Comparison of ENCODE assay signal across 21 cellular contexts in genomic region chr17:8859804-8860430, GRCh38. TPM values are rescaled to one million over a fixed set of nuclear protein-coding genes. Genes with fewer than 3 reads are reported as not detected.
A peak's percentile ranks its signal among the peaks of the same experiment; 100 is the strongest.
DNase-seq lines count a peak whose midpoint lies in the region; ATAC-seq and TF ChIP-seq lines count a peak whose summit lies in the region.
"Had no signal": no experiment of that assay in that cellular context is flagged by ENCODE, and none has a peak within 500 bp of the region (broad histone marks: within the 10 kb centered on the region; RNA-seq: fewer than 3 reads in every experiment).

No MANE protein-coding gene starts in this region.

- H3K4me1 Mint-ChIP-seq in activated CD4-positive, alpha-beta T cell treated with anti-CD3 and anti-CD28 coated beads for 36 hours, result peaks cover 54% of the 10 kb centered on the region
- peaks cover 44% of the 10 kb centered on the region for H3K4me1 Mint-ChIP-seq in activated T-helper 17 cell treated with anti-CD3 and anti-CD28 coated beads, Interleukin-2, amount 50 U/mL, for 72 hours
- peaks cover 27% of the 10 kb centered on the region for H3K4me1 Mint-ChIP-seq in neural progenitor cell

- POLR2A ChIA-PET in activated CD4-positive, alpha-beta T cell treated with anti-CD3 and anti-CD28 coated beads for 36 hours (lab: Charles Lee), result no interaction called here

- no peaks in the 10 kb centered on the region for H3K9me3 ChIP-seq in GM23248 (ENCODE audit: low read depth)
- no peaks in the 10 kb centered on the region for H3K9me3 ChIP-seq in neural progenitor cell (ENCODE audit: low read depth)
- H3K9me3 ChIP-seq: BE2C, body of pancreas, heart left ventricle, left ventricle myocardium inferior, MG63, right atrium auricular region had no signal

- ATAC-seq in activated CD4-positive, alpha-beta T cell treated with anti-CD3 and anti-CD28 coated beads for 36 hours, result no peak
- ATAC-seq in activated T-helper 17 cell treated with anti-CD3 and anti-CD28 coated beads, Interleukin-2, amount 50 U/mL, for 72 hours (replicated peaks), result no peak
- ATAC-seq in GM21723 (IDR thresholded peaks at IDR 0.05; ENCODE audit: unreplicated experiment), result no peak
- ATAC-seq in GM21619 (IDR thresholded peaks at IDR 0.05; ENCODE audit: unreplicated experiment), result no peak
- ATAC-seq: body of pancreas, heart left ventricle, Right ventricle myocardium inferior had no signal

- H3K27ac ChIP-seq in GM23248 (peak overlapping the region; percentile 89), neural progenitor cell (no peak overlapping the region)
- H3K27ac ChIP-seq: body of pancreas, coronary artery, right atrium auricular region had no signal

- no peak for TF ChIP-seq CTCF in neural progenitor cell (IDR thresholded peaks at IDR 0.05)

- DNase-seq in activated CD4-positive, alpha-beta T cell treated with anti-CD3 and anti-CD28 coated beads for 36 hours, result no peak
- no peak for DNase-seq in activated CD4-positive, alpha-beta T cell treated with anti-CD3 and anti-CD28 coated beads, Interleukin-2, amount 50 U/mL, for 48 hours
- DNase-seq in GM23248, result peak; percentile 62
- DNase-seq in neural progenitor cell (ENCODE audit: low spot score), result peak; percentile 45
- no peak for DNase-seq in NCI-H146 treated with DMSO at 0.1 percent for 48 hours (lab: John Stamatoyannopoulos, UW; ENCODE audit: unreplicated experiment)
- DNase-seq: BE2C, heart left ventricle, left ventricle myocardium inferior, MG63, NCI-H1417 treated with DMSO at 0.1 percent for 48 hours, NCI-H524 treated with DMSO at 0.1 percent for 48 hours had no signal

- no peaks in the 10 kb centered on the region for H3K79me2 ChIP-seq in GM23248 (ENCODE audit: insufficient read depth)
- H3K79me2 ChIP-seq in neural progenitor cell (ENCODE audit: low read depth), result no peaks in the 10 kb centered on the region

- intact Hi-C loops in activated CD4-positive, alpha-beta T cell treated with anti-CD3 and anti-CD28 coated beads for 36 hours (cut with DNase I, micrococcal nuclease), result loop anchor here (2.0 to 5.0 kb wide), 4 partner anchors 37 to 432 kb away; no protein-coding TSS in a partner anchor

- in situ Hi-C loops in GM23248 (cut with MboI), result no loop called here

- H3K27ac Mint-ChIP-seq in activated CD4-positive, alpha-beta T cell treated with anti-CD3 and anti-CD28 coated beads for 36 hours, result peak overlapping the region; percentile 51
- peak overlapping the region; percentile 85 for H3K27ac Mint-ChIP-seq in activated T-helper 17 cell treated with anti-CD3 and anti-CD28 coated beads, Interleukin-2, amount 50 U/mL, for 72 hours
- H3K27ac Mint-ChIP-seq in neural progenitor cell, result no peak overlapping the region
- H3K27ac Mint-ChIP-seq: activated naive CD8-positive, alpha-beta T cell had no signal

- H3K36me3 ChIP-seq in GM23248 (ENCODE audit: low read depth) (no peaks in the 10 kb centered on the region), neural progenitor cell (no peaks in the 10 kb centered on the region)
- H3K36me3 ChIP-seq: BE2C, heart left ventricle, left ventricle myocardium inferior, MG63, right atrium auricular region had no signal

- H3K27me3 Mint-ChIP-seq in activated CD4-positive, alpha-beta T cell treated with anti-CD3 and anti-CD28 coated beads for 36 hours, result no peaks in the 10 kb centered on the region
- H3K27me3 Mint-ChIP-seq in activated T-helper 17 cell treated with anti-CD3 and anti-CD28 coated beads, Interleukin-2, amount 50 U/mL, for 72 hours, result no peaks in the 10 kb centered on the region
- peaks cover 11% of the 10 kb centered on the region for H3K27me3 Mint-ChIP-seq in neural progenitor cell (ENCODE audit: insufficient read depth, low read depth)
- H3K27me3 Mint-ChIP-seq: activated naive CD8-positive, alpha-beta T cell had no signal

- H2AFZ ChIP-seq in GM23248 (peak overlapping the region; percentile 17; the same call in 1 of the 2 replicates), neural progenitor cell (replicated peaks) (no peak overlapping the region)

- WGBS in GM23248 (ENCODE audit: low coverage in 1 of 2, low lambda C conversion rate in 2 of 2, missing lambda C conversion rate in 2 of 2), 2 experiments, result 87 to 89% methylated on average over 13 to 14 of the region's 14 CpGs

- H3K4me3 Mint-ChIP-seq in activated CD4-positive, alpha-beta T cell treated with anti-CD3 and anti-CD28 coated beads for 36 hours, result no peak overlapping the region
- peak overlapping the region; percentile 53 for H3K4me3 Mint-ChIP-seq in activated T-helper 17 cell treated with anti-CD3 and anti-CD28 coated beads, Interleukin-2, amount 50 U/mL, for 72 hours
- no peak overlapping the region for H3K4me3 Mint-ChIP-seq in neural progenitor cell
- H3K4me3 Mint-ChIP-seq: activated naive CD8-positive, alpha-beta T cell had no signal

- H3F3A ChIP-seq in GM23248 (ENCODE audit: insufficient read depth) (peaks cover 30% of the 10 kb centered on the region), neural progenitor cell (ENCODE audit: low read depth) (peaks cover 7% of the 10 kb centered on the region)

- no peaks in the 10 kb centered on the region for H4K20me1 ChIP-seq in GM23248 (ENCODE audit: insufficient read depth)
- H4K20me1 ChIP-seq in neural progenitor cell (ENCODE audit: low read depth), result no peaks in the 10 kb centered on the region

- H3K9me2 ChIP-seq in GM23248 (ENCODE audit: insufficient read depth), result no peaks in the 10 kb centered on the region

- H3K4me1 ChIP-seq in GM23248 (ENCODE audit: insufficient read depth) (peaks cover 42% of the 10 kb centered on the region), neural progenitor cell (peaks cover 18% of the 10 kb centered on the region)
- H3K4me1 ChIP-seq: BE2C had no signal

- H3K4me3 ChIP-seq in GM23248 (no peak overlapping the region), neural progenitor cell (no peak overlapping the region)
- H3K4me3 ChIP-seq: body of pancreas, coronary artery, heart left ventricle, left ventricle myocardium inferior, MG63, right atrium auricular region had no signal

- no peaks in the 10 kb centered on the region for H3K27me3 ChIP-seq in GM23248 (replicated peaks; ENCODE audit: insufficient read depth)
- H3K27me3 ChIP-seq in neural progenitor cell, result no peaks in the 10 kb centered on the region
- H3K27me3 ChIP-seq: BE2C, body of pancreas, heart left ventricle, MG63, right atrium auricular region had no signal

- H3K9me3 Mint-ChIP-seq in activated CD4-positive, alpha-beta T cell treated with anti-CD3 and anti-CD28 coated beads for 36 hours (ENCODE audit: low read depth), result no peaks in the 10 kb centered on the region
- H3K9me3 Mint-ChIP-seq in activated T-helper 17 cell treated with anti-CD3 and anti-CD28 coated beads, Interleukin-2, amount 50 U/mL, for 72 hours, result no peaks in the 10 kb centered on the region
- no peaks in the 10 kb centered on the region for H3K9me3 Mint-ChIP-seq in neural progenitor cell

- CTCF ChIA-PET in activated CD4-positive, alpha-beta T cell treated with anti-CD3 and anti-CD28 coated beads for 36 hours (lab: Charles Lee), result interaction anchor here (0.5 to 1.3 kb wide), 2 partner anchors 36 to 138 kb away, joined by 3 to 4 read pairs; no protein-coding TSS in a partner anchor

- peak overlapping the region; percentile 62 for H3K9ac ChIP-seq in GM23248
- H3K9ac ChIP-seq in neural progenitor cell, result no peak overlapping the region

- H3K4me2 ChIP-seq in GM23248 (ENCODE audit: unreplicated experiment) (peak overlapping the region; percentile 44), neural progenitor cell (no peak overlapping the region)

- H3K36me3 Mint-ChIP-seq in activated CD4-positive, alpha-beta T cell treated with anti-CD3 and anti-CD28 coated beads for 36 hours (ENCODE audit: low read depth), result no peaks in the 10 kb centered on the region
- peaks cover 5% of the 10 kb centered on the region for H3K36me3 Mint-ChIP-seq in activated T-helper 17 cell treated with anti-CD3 and anti-CD28 coated beads, Interleukin-2, amount 50 U/mL, for 72 hours (ENCODE audit: low read depth)
- H3K36me3 Mint-ChIP-seq in neural progenitor cell, result no peaks in the 10 kb centered on the region

RNA-seq across cellular contexts. Expression of gene PIK3R6, which starts 7.6 kb away (rescaled TPM):
- total RNA-seq in activated CD4-positive, alpha-beta T cell treated with anti-CD3 and anti-CD28 coated beads for 36 hours, result 1 to 10 TPM in 1 of 2 experiments, under 1 TPM in 1; 0.96 to 1.8 TPM
- under 0.01 and 0.43 TPM in 2 replicates for total RNA-seq in GM23248 (2014; rRNA removed; shearing (Covaris generic))
- 0.46 and 0.63 TPM in 2 replicates for polyA plus RNA-seq in GM23248 (2016; fragmentation: Nextera tagmentation; extraction: Ambion mirVana)
- 1 to 10 TPM; 4.6 to 7.6 TPM for total RNA-seq in activated T-helper 17 cell treated with anti-CD3 and anti-CD28 coated beads, Interleukin-2, amount 50 U/mL, for 72 hours
- not detected in 2 replicates for total RNA-seq in neural progenitor cell (ENCODE audit: low replicate concordance)
- total RNA-seq: A172, IMR-90 had no signal
- polyA plus RNA-seq: IMR-90 had no signal

Comparison
In these comparisons a context has a peak if more than half of its experiments do, and no peak if none do; other contexts are left out.
1. DNase-seq: peak in GM23248 (single experiment) and neural progenitor cell (single experiment); none in activated CD4-positive, alpha-beta T cell treated with anti-CD3 and anti-CD28 coated beads for 36 hours (single experiment), activated CD4-positive, alpha-beta T cell treated with anti-CD3 and anti-CD28 coated beads, Interleukin-2, amount 50 U/mL, for 48 hours (0 of 2) and NCI-H146 treated with DMSO at 0.1 percent for 48 hours (single experiment).